In the genomic region with DNA sequence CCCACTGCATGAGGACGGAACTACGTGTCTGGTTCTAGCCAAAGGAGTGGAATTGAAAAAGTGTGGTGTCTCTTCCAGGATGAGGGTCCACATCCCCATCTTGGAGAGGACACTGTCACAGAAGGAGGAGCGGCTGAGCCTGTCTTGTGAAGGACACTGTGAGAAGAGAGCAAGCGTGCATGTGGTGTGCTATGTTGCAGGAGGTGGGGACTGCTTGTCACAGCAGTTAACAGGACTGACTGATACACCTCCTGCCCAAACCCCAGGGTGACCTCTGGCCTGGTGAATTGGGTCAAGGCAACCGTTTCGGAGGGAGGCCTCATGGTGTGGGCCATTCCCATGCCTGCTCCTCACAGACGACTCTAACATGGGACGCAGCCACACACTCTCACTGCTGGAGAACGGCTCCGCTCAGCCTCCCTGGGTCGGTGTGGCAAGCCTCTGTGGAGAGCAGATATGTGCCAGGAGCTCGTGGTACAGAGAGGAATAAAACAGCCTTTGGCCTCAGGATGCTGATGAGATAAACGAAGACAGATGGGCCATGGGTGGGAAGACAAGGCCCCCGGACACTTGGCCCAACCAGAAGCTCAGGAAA, we compare ENCODE assay signal across 26 cellular contexts. TPM values are rescaled to one million over a fixed set of nuclear protein-coding genes. Genes with fewer than 3 reads are reported as not detected.
"Had no signal": no experiment of that assay in that cellular context is flagged by ENCODE, and none has a peak within 500 bp of the region (broad histone marks: within the 10 kb centered on the region; RNA-seq: fewer than 3 reads in every experiment).

No MANE protein-coding gene starts in this region.

- H3K4me1 ChIP-seq: prostate gland had no signal

- H3K36me3 ChIP-seq: cardiac muscle cell, neural progenitor cell, prostate gland, tibial nerve had no signal

- H3K4me3 ChIP-seq: cardiac muscle cell, lung, neural progenitor cell, prostate gland, tibial nerve had no signal

- ATAC-seq: activated CD4-positive, CD25-positive, alpha-beta regulatory T cell treated with anti-CD3 and anti-CD28 coated beads, Interleukin-2, amount 50 U/mL, for 24 hours; activated T-cell treated with anti-CD3 and anti-CD28 coated beads, Interleukin-2, amount 50 U/mL, for 72 hours; left lobe of liver; naive thymus-derived CD8-positive, alpha-beta T cell; stimulated activated effector memory CD8-positive, alpha-beta T cell treated with anti-CD3 and anti-CD28 coated beads, Interleukin-12 subunit alpha, Interleukin-12 subunit beta, amount 100 ng/mL, for 72 hours; stimulated activated naive CD8-positive, alpha-beta T cell treated with anti-CD3 and anti-CD28 coated beads, Interleukin-15, amount 100 ng/mL, for 72 hours had no signal

- H3K27ac ChIP-seq: cardiac muscle cell, neural progenitor cell, prostate gland, tibial nerve had no signal

- H3K4me3 Mint-ChIP-seq: activated CD4-positive, alpha-beta memory T cell treated with anti-CD3 and anti-CD28 coated beads, Interleukin-2, amount 10 ng/mL, durations not matched to agents 7 days and 5 days; activated CD4-positive, alpha-beta T cell treated with anti-CD3 and anti-CD28 coated beads, Interleukin-2, amount 10 ng/mL, durations not matched to agents 24 days and 14 days; activated naive CD4-positive, alpha-beta T cell treated with anti-CD3 and anti-CD28 coated beads for 36 hours; activated naive CD8-positive, alpha-beta T cell treated with anti-CD3 and anti-CD28 coated beads, Interleukin-2, amount 10 ng/mL, durations not matched to agents 7 days and 5 days; activated T-cell treated with anti-CD3 and anti-CD28 coated beads, Interleukin-2, amount 50 U/mL, for 72 hours; neural progenitor cell; stimulated activated effector memory CD8-positive, alpha-beta T cell treated with anti-CD3 and anti-CD28 coated beads, Interleukin-12 subunit alpha, Interleukin-12 subunit beta, amount 100 ng/mL, for 72 hours; stimulated activated naive CD8-positive, alpha-beta T cell treated with anti-CD3 and anti-CD28 coated beads, Interleukin-15, amount 100 ng/mL, for 72 hours; T-helper 1 cell treated with Interleukin-12 subunit alpha and Interleukin-12 subunit beta and Interleukin-4 antibody, amounts not matched to agents 30 μg/mL and 1 μg/mL, for 36 hours had no signal

- DNase-seq: activated CD4-positive, alpha-beta memory T cell treated with anti-CD3 and anti-CD28 coated beads, Interleukin-2, amount 10 ng/mL, durations not matched to agents 7 days and 5 days; activated CD4-positive, alpha-beta T cell treated with anti-CD3 and anti-CD28 coated beads, Interleukin-2, amount 10 ng/mL, durations not matched to agents 24 days and 14 days; activated effector memory CD4-positive, alpha-beta T cell treated with Interleukin-2 at 50 U/mL for 16 hours; activated naive CD4-positive, alpha-beta T cell treated with anti-CD3 and anti-CD28 coated beads for 36 hours; activated naive CD8-positive, alpha-beta T cell treated with anti-CD3 and anti-CD28 coated beads, Interleukin-2, amount 10 ng/mL, durations not matched to agents 7 days and 5 days; activated T-cell treated with anti-CD3 and anti-CD28 coated beads, Interleukin-2, amount 50 U/mL, for 72 hours; amniotic stem cell; foreskin fibroblast; stimulated activated CD4-positive, alpha-beta T cell treated with anti-CD3 and anti-CD28 coated beads, Interleukin-2, amount 100 ng/mL, for 24 hours; stimulated activated naive CD8-positive, alpha-beta T cell treated with anti-CD3 and anti-CD28 coated beads, Interleukin-15, amount 100 ng/mL, for 72 hours had no signal

- H3K4me1 Mint-ChIP-seq: activated CD4-positive, alpha-beta memory T cell treated with anti-CD3 and anti-CD28 coated beads, Interleukin-2, amount 10 ng/mL, durations not matched to agents 7 days and 5 days; activated CD4-positive, alpha-beta T cell treated with anti-CD3 and anti-CD28 coated beads, Interleukin-2, amount 10 ng/mL, durations not matched to agents 24 days and 14 days; stimulated activated effector memory CD8-positive, alpha-beta T cell treated with anti-CD3 and anti-CD28 coated beads, Interleukin-12 subunit alpha, Interleukin-12 subunit beta, amount 100 ng/mL, for 72 hours had no signal

- H3K27ac Mint-ChIP-seq: activated CD4-positive, alpha-beta memory T cell treated with anti-CD3 and anti-CD28 coated beads, Interleukin-2, amount 10 ng/mL, durations not matched to agents 7 days and 5 days; activated CD4-positive, alpha-beta T cell treated with anti-CD3 and anti-CD28 coated beads, Interleukin-2, amount 10 ng/mL, durations not matched to agents 24 days and 14 days; activated naive CD4-positive, alpha-beta T cell treated with anti-CD3 and anti-CD28 coated beads for 36 hours; activated naive CD8-positive, alpha-beta T cell treated with anti-CD3 and anti-CD28 coated beads, Interleukin-2, amount 10 ng/mL, durations not matched to agents 7 days and 5 days; activated T-cell treated with anti-CD3 and anti-CD28 coated beads, Interleukin-2, amount 50 U/mL, for 72 hours; stimulated activated effector memory CD8-positive, alpha-beta T cell treated with anti-CD3 and anti-CD28 coated beads, Interleukin-12 subunit alpha, Interleukin-12 subunit beta, amount 100 ng/mL, for 72 hours; stimulated activated naive CD8-positive, alpha-beta T cell treated with anti-CD3 and anti-CD28 coated beads, Interleukin-15, amount 100 ng/mL, for 72 hours; T-helper 1 cell treated with Interleukin-12 subunit alpha and Interleukin-12 subunit beta and Interleukin-4 antibody, amounts not matched to agents 30 μg/mL and 1 μg/mL, for 36 hours had no signal

- H3K9me3 ChIP-seq: prostate gland had no signal

- H3K36me3 Mint-ChIP-seq: activated naive CD8-positive, alpha-beta T cell treated with anti-CD3 and anti-CD28 coated beads, Interleukin-2, amount 10 ng/mL, durations not matched to agents 7 days and 5 days; neural progenitor cell; stimulated activated effector memory CD8-positive, alpha-beta T cell treated with anti-CD3 and anti-CD28 coated beads, Interleukin-12 subunit alpha, Interleukin-12 subunit beta, amount 100 ng/mL, for 72 hours had no signal

- H3K9me3 Mint-ChIP-seq: activated T-cell treated with anti-CD3 and anti-CD28 coated beads, Interleukin-2, amount 50 U/mL, for 72 hours had no signal

RNA-seq across cellular contexts. Expression of a gene that starts 56.4 kb away (rescaled TPM):
- total RNA-seq: activated CD4-positive, alpha-beta memory T cell treated with anti-CD3 and anti-CD28 coated beads, Interleukin-2, amount 10 ng/mL, durations not matched to agents 7 days and 5 days; activated CD4-positive, alpha-beta T cell treated with anti-CD3 and anti-CD28 coated beads, Interleukin-2, amount 10 ng/mL, durations not matched to agents 24 days and 14 days; activated naive CD4-positive, alpha-beta T cell treated with anti-CD3 and anti-CD28 coated beads for 36 hours; activated naive CD8-positive, alpha-beta T cell treated with anti-CD3 and anti-CD28 coated beads, Interleukin-2, amount 10 ng/mL, durations not matched to agents 7 days and 5 days; chondrocyte; epithelial cell of proximal tubule; fibroblast of lung; glomerular endothelial cell; kidney epithelial cell; left lobe of liver; naive thymus-derived CD8-positive, alpha-beta T cell; osteocyte; tibial nerve had no signal
- polyA plus RNA-seq: fibroblast of lung; naive thymus-derived CD8-positive, alpha-beta T cell had no signal
